12 cellular contexts compared by ENCODE assay signal in the genomic region with DNA sequence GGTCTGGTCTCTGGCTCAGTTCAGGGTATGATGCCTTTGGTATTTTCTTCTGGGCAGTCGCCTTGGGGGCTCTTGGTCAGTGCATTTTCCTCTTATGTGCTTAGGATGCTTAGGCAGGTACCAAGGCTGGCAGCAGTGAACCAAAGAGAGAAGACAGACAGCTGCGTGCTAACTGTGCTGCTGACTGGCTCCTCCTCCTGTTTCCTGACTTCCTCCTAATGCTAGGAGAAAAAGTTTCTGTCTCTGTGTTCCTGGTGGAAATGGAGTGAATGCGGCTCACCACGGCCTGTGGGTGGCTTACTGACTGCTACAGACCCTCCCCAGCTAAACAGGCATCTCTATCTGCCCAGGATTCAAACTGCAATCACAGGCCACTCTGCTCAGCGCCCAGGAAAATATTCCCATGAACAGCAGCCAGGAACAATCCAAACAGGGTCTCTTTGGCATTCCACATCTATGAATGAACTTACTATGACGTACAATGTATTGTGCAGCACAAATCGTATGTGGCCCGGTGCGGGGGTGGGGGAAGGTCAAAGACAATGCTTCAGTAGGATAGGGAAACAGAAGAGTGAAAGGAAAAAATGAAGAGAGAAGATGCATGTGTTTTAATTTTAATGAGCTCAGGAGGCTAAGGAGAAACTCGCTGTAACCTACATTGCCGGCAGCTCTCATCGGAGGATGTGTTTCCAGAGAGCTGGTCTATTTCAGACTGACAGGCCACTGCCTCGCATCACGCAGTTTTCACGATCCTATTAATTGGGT. TPM values are rescaled to one million over a fixed set of nuclear protein-coding genes. Genes with fewer than 3 reads are reported as not detected.
DNase-seq lines count a peak whose midpoint lies in the region; ATAC-seq, FAIRE-seq and TF ChIP-seq lines count a peak whose summit lies in the region.
"Had no signal": no experiment of that assay in that cellular context is flagged by ENCODE, and none has a peak within 500 bp of the region (broad histone marks: within the 10 kb centered on the region; RNA-seq: fewer than 3 reads in every experiment).

No MANE protein-coding gene starts in this region.

- no peaks in the 10 kb centered on the region for H3K27me3 Mint-ChIP-seq in CD8-positive, alpha-beta memory T cell
- no peaks in the 10 kb centered on the region for H3K27me3 Mint-ChIP-seq in activated T-helper 17 cell treated with anti-CD3 and anti-CD28 coated beads, Interleukin-2, amount 50 U/mL, for 72 hours

- WGBS in psoas muscle, 3 donors: 65 to 67% (median 65%) methylated on average over 15 of the region's 15 CpGs
- 73% methylated on average over 15 of the region's 15 CpGs for WGBS in SK-N-SH (ENCODE audit: low lambda C conversion rate)

- H3K9me3 Mint-ChIP-seq in CD8-positive, alpha-beta memory T cell: no peaks in the 10 kb centered on the region
- no peaks in the 10 kb centered on the region for H3K9me3 Mint-ChIP-seq in activated T-helper 17 cell treated with anti-CD3 and anti-CD28 coated beads, Interleukin-2, amount 50 U/mL, for 72 hours
- H3K9me3 Mint-ChIP-seq: activated T-cell treated with anti-CD3 and anti-CD28 coated beads, Interleukin-2, amount 50 U/mL, for 4 hours had no signal

- dilution Hi-C loops in endothelial cell of umbilical vein (cut with MboI; ENCODE audit: extremely low pct_ligation_motif_present, low sequenced_read_pairs): no loop called here

- H3K4me1 Mint-ChIP-seq in CD8-positive, alpha-beta memory T cell: peaks cover 22 to 58% (median 49%) of the 10 kb centered on the region in 3 donors
- H3K4me1 Mint-ChIP-seq in activated T-helper 17 cell treated with anti-CD3 and anti-CD28 coated beads, Interleukin-2, amount 50 U/mL, for 72 hours: peaks cover 19% of the 10 kb centered on the region

- H3K4me3 ChIP-seq in CD8-positive, alpha-beta memory T cell (ENCODE audit: low read length): no peak overlapping the region
- H3K4me3 ChIP-seq in SJSA1 (no peak overlapping the region), endothelial cell of umbilical vein (replicated peaks in 1 of 3; ENCODE audit: insufficient read depth in 1 of 3, low read depth in 1 of 3, low read length in 3 of 3) (peak overlapping the region in 1 of 3 experiments; percentile 8), psoas muscle (peak overlapping the region; percentile 92), SK-N-SH (ENCODE audit: low read depth in 2 of 2, low read length in 1 of 2) (no peak overlapping the region)
- H3K4me3 ChIP-seq: uterus had no signal

- H4K20me1 ChIP-seq in endothelial cell of umbilical vein (replicated peaks; ENCODE audit: control insufficient read depth, extremely low read depth, insufficient read depth, low read length) (no peaks in the 10 kb centered on the region), SK-N-SH (ENCODE audit: insufficient read depth) (no peaks in the 10 kb centered on the region)

- H3K9me1 ChIP-seq in endothelial cell of umbilical vein (replicated peaks; ENCODE audit: control insufficient read depth, extremely low read depth, insufficient read depth, low read length): no peaks in the 10 kb centered on the region

- H3K9me3 ChIP-seq in CD8-positive, alpha-beta memory T cell (ENCODE audit: low read length): no peaks in the 10 kb centered on the region
- H3K9me3 ChIP-seq in SJSA1 (replicated peaks) (no peaks in the 10 kb centered on the region), endothelial cell of umbilical vein (replicated peaks; ENCODE audit: control insufficient read depth, insufficient read depth, low read length) (no peaks in the 10 kb centered on the region), psoas muscle (no peaks in the 10 kb centered on the region), SK-N-SH (no peaks in the 10 kb centered on the region)
- H3K9me3 ChIP-seq: uterus had no signal

- TF ChIP-seq POLR2A in endothelial cell of umbilical vein (IDR thresholded peaks at IDR 0.05; ENCODE audit: low read depth, low read length): no peak

- no peak for DNase-seq in CD8-positive, alpha-beta memory T cell
- DNase-seq in SJSA1 (ENCODE audit: low read depth in 1 of 2, low spot score in 2 of 2): peak; percentile 90 to 93
- peak; percentile 69 for DNase-seq in endothelial cell of umbilical vein (ENCODE audit: low read depth, low spot score)
- DNase-seq in psoas muscle: no peak
- DNase-seq in dedifferentiated amniotic fluid mesenchymal stem cell (ENCODE audit: extremely low spot score): no peak
- no peak for DNase-seq in SK-N-SH
- DNase-seq: activated T-cell treated with anti-CD3 and anti-CD28 coated beads, Interleukin-2, amount 50 U/mL, for 4 hours; uterus had no signal

- no peaks in the 10 kb centered on the region for H3F3A ChIP-seq in SK-N-SH (replicated peaks; ENCODE audit: insufficient read depth)

- H3K27me3 ChIP-seq in CD8-positive, alpha-beta memory T cell (ENCODE audit: insufficient read depth, low read length, poor library complexity, severe bottlenecking): no peaks in the 10 kb centered on the region
- H3K27me3 ChIP-seq in SJSA1 (replicated peaks) (no peaks in the 10 kb centered on the region; the same call in 1 of the 2 replicates), endothelial cell of umbilical vein (ENCODE audit: control insufficient read depth in 2 of 2, insufficient read depth in 2 of 2, low read length in 2 of 2) (peaks cover 2 to 6% of the 10 kb centered on the region in 2 experiments), psoas muscle (ENCODE audit: insufficient read depth in 3 of 3, low read length in 2 of 3) (peaks cover 0 to 2% (median 0%) of the 10 kb centered on the region in 3 donors), SK-N-SH (ENCODE audit: insufficient read depth) (peaks cover 11% of the 10 kb centered on the region; the same call in 1 of the 2 replicates)
- H3K27me3 ChIP-seq: uterus had no signal

- CTCF ChIA-PET in CD8-positive, alpha-beta memory T cell (lab: Charles Lee): interaction anchor here (2.4 to 3.0 kb wide), 2 partner anchors 12 to 56 kb away, joined by 8 to 19 read pairs; no protein-coding TSS in a partner anchor
- CTCF ChIA-PET in endothelial cell of umbilical vein (lab: Charles Lee) (interaction anchor here (0.9 to 4.6 kb wide), 4 partner anchors 12 to 76 kb away, joined by 3 to 29 read pairs (median 17); no protein-coding TSS in a partner anchor), SK-N-SH (lab: Yijun Ruan, JAX) (interaction anchor here (0.8 to 3.1 kb wide), 3 partner anchors 12 to 159 kb away, joined by 3 to 17 read pairs (median 4); no protein-coding TSS in a partner anchor)

- H3K9me2 ChIP-seq in SK-N-SH: no peaks in the 10 kb centered on the region

- H2AFZ ChIP-seq in endothelial cell of umbilical vein (ENCODE audit: low read depth, low read length) (peak overlapping the region; percentile 85), SK-N-SH (ENCODE audit: low read depth) (no peak overlapping the region)

- H3K36me3 Mint-ChIP-seq in CD8-positive, alpha-beta memory T cell: peaks cover 0 to 43% (median 7%) of the 10 kb centered on the region in 3 donors
- H3K36me3 Mint-ChIP-seq in activated T-helper 17 cell treated with anti-CD3 and anti-CD28 coated beads, Interleukin-2, amount 50 U/mL, for 72 hours (ENCODE audit: low read depth): peaks cover 7% of the 10 kb centered on the region

- peaks cover 15% of the 10 kb centered on the region for H3K4me1 ChIP-seq in CD8-positive, alpha-beta memory T cell (ENCODE audit: insufficient read depth, low read length)
- H3K4me1 ChIP-seq in SJSA1 (replicated peaks): peaks cover 42% of the 10 kb centered on the region
- H3K4me1 ChIP-seq in endothelial cell of umbilical vein (ENCODE audit: control insufficient read depth, extremely low read depth, insufficient read depth, low read length): peaks cover 24% of the 10 kb centered on the region
- H3K4me1 ChIP-seq in psoas muscle: peaks cover 15% of the 10 kb centered on the region
- peaks cover 0 to 34% of the 10 kb centered on the region in 2 experiments; a peak in 2 of 4 replicates for H3K4me1 ChIP-seq in SK-N-SH (ENCODE audit: control insufficient read depth in 1 of 2, insufficient read depth in 2 of 2, low read depth in 1 of 2, low read length in 1 of 2)

- H3K27ac ChIP-seq in CD8-positive, alpha-beta memory T cell (ENCODE audit: low read depth, low read length): no peak overlapping the region
- H3K27ac ChIP-seq in SJSA1 (peak overlapping the region; percentile 93), endothelial cell of umbilical vein (ENCODE audit: insufficient read depth, low read depth, low read length) (peak overlapping the region; percentile 94), psoas muscle (peak overlapping the region; percentile 73), SK-N-SH (ENCODE audit: low read depth in 2 of 2, low read length in 1 of 2) (no peak overlapping the region)
- H3K27ac ChIP-seq: uterus had no signal

- FAIRE-seq in endothelial cell of umbilical vein (lab: Jason Lieb, UNC): peak; percentile 85
- FAIRE-seq: HTR-8/SVneo had no signal

- POLR2A ChIA-PET in CD8-positive, alpha-beta memory T cell (lab: Charles Lee): no interaction called here
- POLR2A ChIA-PET in endothelial cell of umbilical vein (lab: Charles Lee) (no interaction called here), SK-N-SH (lab: Yijun Ruan, JAX) (interaction anchor here (3.9 kb wide), 1 partner anchor 12 kb away, joined by 28 read pairs; no protein-coding TSS in a partner anchor)

- intact Hi-C loops in endothelial cell of umbilical vein (cut with micrococcal nuclease): loop anchor here (5.0 kb wide), 1 partner anchor 264 kb away; no protein-coding TSS in a partner anchor
- intact Hi-C loops in psoas muscle (cut with DNase I): no loop called here

- BruUV-seq in endothelial cell of umbilical vein (replicated peaks; lab: Mats Ljungman, UMichigan): TSS peak; percentile 42

- H3K36me3 ChIP-seq in CD8-positive, alpha-beta memory T cell (ENCODE audit: insufficient read depth, low read length): peaks cover 5% of the 10 kb centered on the region
- no peaks in the 10 kb centered on the region; the same call in 1 of the 2 replicates for H3K36me3 ChIP-seq in SJSA1
- no peaks in the 10 kb centered on the region for H3K36me3 ChIP-seq in endothelial cell of umbilical vein (ENCODE audit: control insufficient read depth in 2 of 2, extremely low read depth in 1 of 2, insufficient read depth in 2 of 2, low read length in 2 of 2)
- peaks cover 0 to 9% of the 10 kb centered on the region in 2 donors for H3K36me3 ChIP-seq in psoas muscle (ENCODE audit: insufficient read depth in 1 of 2, low read depth in 1 of 2)
- no peaks in the 10 kb centered on the region for H3K36me3 ChIP-seq in SK-N-SH (replicated peaks in 1 of 2; ENCODE audit: control insufficient read depth in 1 of 2, insufficient read depth in 2 of 2, low read length in 1 of 2)
- H3K36me3 ChIP-seq: uterus had no signal

- H3K27ac Mint-ChIP-seq in CD8-positive, alpha-beta memory T cell: peak overlapping the region in 6 of 8 donors; percentile 1 to 77 (median 36)
- H3K27ac Mint-ChIP-seq in activated T-helper 17 cell treated with anti-CD3 and anti-CD28 coated beads, Interleukin-2, amount 50 U/mL, for 72 hours: no peak overlapping the region
- H3K27ac Mint-ChIP-seq: T-helper 1 cell treated with Interleukin-12 subunit alpha and Interleukin-12 subunit beta and Interleukin-4 antibody, amounts not matched to agents 30 μg/mL and 1 μg/mL, for 36 hours had no signal

- TF ChIP-seq EP300 in SK-N-SH (IDR thresholded peaks at IDR 0.05; ENCODE audit: borderline replicate concordance in 1 of 2, low read depth in 1 of 2, low read length in 1 of 2): no peak

- ATAC-seq in psoas muscle (no peak), HG02678 (IDR thresholded peaks at IDR 0.05; ENCODE audit: unreplicated experiment) (no peak)
- no peak for ATAC-seq in activated T-helper 17 cell treated with anti-CD3 and anti-CD28 coated beads, Interleukin-2, amount 50 U/mL, for 72 hours (replicated peaks)
- ATAC-seq: activated T-cell treated with anti-CD3 and anti-CD28 coated beads, Interleukin-2, amount 50 U/mL, for 4 hours had no signal

- H3K9ac ChIP-seq in endothelial cell of umbilical vein (replicated peaks; ENCODE audit: extremely low read depth, insufficient read depth, low read length) (peak overlapping the region; percentile 79), SK-N-SH (no peak overlapping the region)

- TF ChIP-seq CTCF in endothelial cell of umbilical vein (IDR thresholded peaks at IDR 0.05; ENCODE audit: extremely low read depth in 1 of 2, insufficient read depth in 1 of 2, low read depth in 1 of 2, low read length in 2 of 2) (no peak), psoas muscle (IDR thresholded peaks at IDR 0.05) (no peak), SK-N-SH (IDR thresholded peaks at IDR 0.05) (no peak)

- TF ChIP-seq RAD21 in SK-N-SH (IDR thresholded peaks at IDR 0.05; ENCODE audit: low read length): no peak

- peak overlapping the region in 5 of 7 donors; percentile 27 to 65 (median 32) for H3K4me3 Mint-ChIP-seq in CD8-positive, alpha-beta memory T cell
- no peak overlapping the region for H3K4me3 Mint-ChIP-seq in activated T-helper 17 cell treated with anti-CD3 and anti-CD28 coated beads, Interleukin-2, amount 50 U/mL, for 72 hours
- H3K4me3 Mint-ChIP-seq: activated T-cell treated with anti-CD3 and anti-CD28 coated beads, Interleukin-2, amount 50 U/mL, for 4 hours; T-helper 1 cell treated with Interleukin-12 subunit alpha and Interleukin-12 subunit beta and Interleukin-4 antibody, amounts not matched to agents 30 μg/mL and 1 μg/mL, for 36 hours had no signal

- H3K4me2 ChIP-seq in endothelial cell of umbilical vein (ENCODE audit: insufficient read depth, low read length): peak overlapping the region; percentile 67
- no peak overlapping the region for H3K4me2 ChIP-seq in SK-N-SH

- H3K79me2 ChIP-seq in endothelial cell of umbilical vein (ENCODE audit: control insufficient read depth, insufficient read depth, low read length): no peaks in the 10 kb centered on the region
- H3K79me2 ChIP-seq in SK-N-SH (ENCODE audit: insufficient read depth): no peaks in the 10 kb centered on the region

RNA-seq across cellular contexts. Expression of a gene that starts 2.8 kb away (rescaled TPM):
- 1 to 10 TPM; 3.7 to 3.8 TPM for total RNA-seq in CD8-positive, alpha-beta memory T cell
- 15.7 TPM for polyA plus RNA-seq in CD8-positive, alpha-beta memory T cell
- total RNA-seq in SJSA1 (2014; rRNA removed; shearing (Covaris generic)): 4.5 and 11.5 TPM in 2 replicates
- total RNA-seq in endothelial cell of umbilical vein (19.6 and 21.2 TPM in 2 replicates), psoas muscle (10 to 100 TPM in 2 of 4 donors, 1 to 10 TPM in 2; 4.4 to 35.8 (median 16.6) TPM)
- polyA plus RNA-seq in endothelial cell of umbilical vein (6.7 and 8.4 TPM in 2 replicates), psoas muscle (1 to 10 TPM; 2.9 to 3.5 (median 3.5) TPM), SK-N-SH (2012; rRNA removed) (0.07 and 0.11 TPM in 2 replicates)
- polyA plus RNA-seq in endothelial cell of umbilical vein (2011; cell fraction: cytosol; rRNA removed): 6.9 and 7.6 TPM in 2 replicates
- 12.5 and 13.7 TPM in 2 replicates for polyA plus RNA-seq in endothelial cell of umbilical vein (2011; cell fraction: nucleus; rRNA removed)
- polyA plus RNA-seq in endothelial cell of umbilical vein (2012): 18.8 and 40.1 TPM in 2 replicates
- 9.5 and 12.1 TPM in 2 replicates for polyA minus RNA-seq in endothelial cell of umbilical vein
- polyA minus RNA-seq in endothelial cell of umbilical vein (2011; cell fraction: cytosol; rRNA and poly(A)+ RNA removed): 4.0 TPM
- polyA minus RNA-seq in endothelial cell of umbilical vein (2011; cell fraction: nucleus; rRNA and poly(A)+ RNA removed): 9.3 and 9.7 TPM in 2 replicates
- 1 to 10 TPM; 3.1 to 8.2 TPM for total RNA-seq in activated T-helper 17 cell treated with anti-CD3 and anti-CD28 coated beads, Interleukin-2, amount 50 U/mL, for 72 hours
- 0.06 and 0.13 TPM in 2 replicates for polyA plus RNA-seq in SK-N-SH (2012; cell fraction: cytosol; rRNA removed)
- 0.14 and 0.18 TPM in 2 replicates for polyA plus RNA-seq in SK-N-SH (2012; cell fraction: nucleus; rRNA removed)

Comparison
In these comparisons a context has a peak if more than half of its experiments do, and no peak if none do; other contexts are left out.
1. DNase-seq: peak in SJSA1 (2 of 2) and endothelial cell of umbilical vein (single experiment); none in CD8-positive, alpha-beta memory T cell (0 of 5), psoas muscle (0 of 2), dedifferentiated amniotic fluid mesenchymal stem cell (single experiment) and SK-N-SH (single experiment).
2. H3K27ac ChIP-seq: peak in SJSA1 (single experiment), endothelial cell of umbilical vein (single experiment) and psoas muscle (single experiment); none in CD8-positive, alpha-beta memory T cell (single experiment) and SK-N-SH (0 of 2).